ENCODE assay signal across 27 cellular contexts in the genomic region with DNA sequence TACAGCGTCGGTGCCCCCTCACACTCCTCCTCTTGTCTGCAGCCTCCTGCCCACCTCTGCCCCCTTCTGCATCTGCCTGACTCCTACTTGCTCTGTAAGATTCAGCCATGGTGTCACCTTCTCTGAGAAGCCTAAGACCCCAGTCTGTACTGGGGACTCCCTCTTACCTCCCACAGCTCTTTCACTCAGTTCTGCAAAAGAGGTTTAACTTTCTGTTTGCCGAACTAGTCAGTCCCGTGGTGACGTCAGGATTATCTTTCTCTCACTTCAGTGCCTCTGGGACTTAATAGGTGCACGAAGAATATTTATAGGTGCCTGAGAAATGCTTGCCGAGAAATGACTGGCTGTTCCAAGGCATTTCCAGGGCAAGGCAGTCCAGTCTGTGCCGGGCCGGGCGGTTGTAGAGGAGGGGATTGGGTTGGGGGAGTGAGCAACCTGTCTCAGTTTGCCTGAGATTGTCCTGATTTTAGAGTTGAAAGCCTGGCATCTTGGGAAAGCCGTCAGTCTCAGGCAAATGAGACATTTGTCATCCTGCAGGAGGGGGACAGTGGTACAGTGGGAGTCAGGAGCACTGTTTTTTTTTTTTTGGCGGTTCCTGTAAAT.
DNase-seq lines count a peak whose midpoint lies in the region; ATAC-seq and TF ChIP-seq lines count a peak whose summit lies in the region.
"Had no signal": no experiment of that assay in that cellular context is flagged by ENCODE, and none has a peak within 500 bp of the region (broad histone marks: within the 10 kb centered on the region; RNA-seq: fewer than 3 reads in every experiment).

No MANE protein-coding gene starts in this region.

- H3K36me3 ChIP-seq in GM23338 (ENCODE audit: insufficient read depth) (no peaks in the 10 kb centered on the region), lower lobe of right lung (no peaks in the 10 kb centered on the region), tibial artery (no peaks in the 10 kb centered on the region)
- H3K36me3 ChIP-seq: sigmoid colon had no signal

- H3K4me3 ChIP-seq in GM23338 (no peak overlapping the region), lower lobe of right lung (no peak overlapping the region), tibial artery (no peak overlapping the region)

- H3K27me3 Mint-ChIP-seq in GM23338 (ENCODE audit: insufficient read depth, low read depth, poor library complexity): peaks cover 13% of the 10 kb centered on the region

- TF ChIP-seq CTCF in GM23338 (conservative IDR thresholded peaks at IDR 0.05; ENCODE audit: low read depth in 2 of 2): no peak
- no peak for TF ChIP-seq CTCF in VCaP (conservative IDR thresholded peaks at IDR 0.05)
- no peak for TF ChIP-seq CTCF in lower lobe of right lung (IDR thresholded peaks at IDR 0.05)
- TF ChIP-seq CTCF in tibial artery (IDR thresholded peaks at IDR 0.05): no peak
- TF ChIP-seq CTCF in GM13977 (IDR thresholded peaks at IDR 0.05; ENCODE audit: extremely low read depth, insufficient read depth, missing control alignments): no peak

- no peaks in the 10 kb centered on the region for H3K9me3 ChIP-seq in lower lobe of right lung
- no peaks in the 10 kb centered on the region for H3K9me3 ChIP-seq in tibial artery
- H3K9me3 ChIP-seq: sigmoid colon had no signal

- no peak overlapping the region for H3K27ac ChIP-seq in GM23338 (ENCODE audit: low read depth)
- H3K27ac ChIP-seq in VCaP: peak overlapping the region; percentile 98
- H3K27ac ChIP-seq in lower lobe of right lung: peak overlapping the region; percentile 6
- peak overlapping the region; percentile 49 to 66 for H3K27ac ChIP-seq in tibial artery

- H3K36me3 Mint-ChIP-seq in GM23338 (ENCODE audit: low read depth): no peaks in the 10 kb centered on the region
- H3K36me3 Mint-ChIP-seq: activated CD8-positive, alpha-beta memory T cell treated with anti-CD3 and anti-CD28 coated beads, Interleukin-2, amount 10 ng/mL, durations not matched to agents 7 days and 5 days; immature natural killer cell; natural killer cell treated with Interleukin-12 subunit alpha and Interleukin-12 subunit beta and Interleukin-15 and Interleukin-18, amount 100 ng/mL, for 72 hours had no signal

- in situ Hi-C loops in GM13977 (cut with MboI; ENCODE audit: low pct_unique_long_range_greater_than_20kb, low sequenced_read_pairs, unreplicated experiment): no loop called here

- H3F3A ChIP-seq in GM23338 (replicated peaks; ENCODE audit: low read depth): no peaks in the 10 kb centered on the region

- intact Hi-C loops in lower lobe of right lung (cut with DNase I): no loop called here
- intact Hi-C loops in tibial artery (cut with DNase I; ENCODE audit: low total_unique reads): no loop called here

- no peak overlapping the region for H3K4me2 ChIP-seq in GM23338

- no peaks in the 10 kb centered on the region for H3K79me2 ChIP-seq in GM23338 (replicated peaks; ENCODE audit: insufficient read depth)
- H3K79me2 ChIP-seq: parathyroid adenoma had no signal

- H3K9me2 ChIP-seq in GM23338 (ENCODE audit: insufficient read depth): no peaks in the 10 kb centered on the region

- H2AFZ ChIP-seq in GM23338: no peak overlapping the region

- H3K4me1 Mint-ChIP-seq in GM23338: peaks cover 9% of the 10 kb centered on the region; the same call in 2 of the 3 replicates
- H3K4me1 Mint-ChIP-seq: activated CD8-positive, alpha-beta memory T cell treated with anti-CD3 and anti-CD28 coated beads, Interleukin-2, amount 10 ng/mL, durations not matched to agents 7 days and 5 days; immature natural killer cell had no signal

- H3K27ac Mint-ChIP-seq in GM23338: no peak overlapping the region
- H3K27ac Mint-ChIP-seq: activated CD8-positive, alpha-beta memory T cell treated with anti-CD3 and anti-CD28 coated beads, Interleukin-2, amount 10 ng/mL, durations not matched to agents 7 days and 5 days; activated naive CD4-positive, alpha-beta T cell treated with anti-CD3 and anti-CD28 coated beads for 36 hours; CD4-positive, alpha-beta T cell; immature natural killer cell; natural killer cell treated with Interleukin-12 subunit alpha and Interleukin-12 subunit beta and Interleukin-15 and Interleukin-18, amount 100 ng/mL, for 72 hours; stimulated activated naive CD8-positive, alpha-beta T cell treated with anti-CD3 and anti-CD28 coated beads, Interleukin-15, Interleukin-2, amounts not matched to agents 100 ng/mL and 50 ng/mL, for 24 hours had no signal

- H3K4me3 Mint-ChIP-seq in GM23338: no peak overlapping the region
- H3K4me3 Mint-ChIP-seq: activated CD8-positive, alpha-beta memory T cell treated with anti-CD3 and anti-CD28 coated beads, Interleukin-2, amount 10 ng/mL, durations not matched to agents 7 days and 5 days; activated naive CD4-positive, alpha-beta T cell treated with anti-CD3 and anti-CD28 coated beads for 36 hours; CD4-positive, alpha-beta T cell; immature natural killer cell; natural killer cell treated with Interleukin-12 subunit alpha and Interleukin-12 subunit beta and Interleukin-15 and Interleukin-18, amount 100 ng/mL, for 72 hours; stimulated activated naive CD8-positive, alpha-beta T cell treated with anti-CD3 and anti-CD28 coated beads, Interleukin-15, Interleukin-2, amounts not matched to agents 100 ng/mL and 50 ng/mL, for 24 hours had no signal

- H3K9me3 Mint-ChIP-seq in GM23338: no peaks in the 10 kb centered on the region; the same call in 2 of the 3 replicates
- H3K9me3 Mint-ChIP-seq: activated naive CD4-positive, alpha-beta T cell treated with anti-CD3 and anti-CD28 coated beads for 36 hours; CD4-positive, alpha-beta T cell; immature natural killer cell; natural killer cell treated with Interleukin-12 subunit alpha and Interleukin-12 subunit beta and Interleukin-15 and Interleukin-18, amount 100 ng/mL, for 72 hours; stimulated activated naive CD8-positive, alpha-beta T cell treated with anti-CD3 and anti-CD28 coated beads, Interleukin-15, Interleukin-2, amounts not matched to agents 100 ng/mL and 50 ng/mL, for 24 hours had no signal

- H4K20me1 ChIP-seq in GM23338 (replicated peaks; ENCODE audit: insufficient read depth): no peaks in the 10 kb centered on the region

- DNase-seq in GM23338 (ENCODE audit: low spot score): no peak
- DNase-seq in lower lobe of right lung: no peak
- no peak for DNase-seq in tibial artery
- no peak for DNase-seq in kidney glomerular epithelial cell (lab: John Stamatoyannopoulos, UW)
- DNase-seq in GM13977 (ENCODE audit: low spot score): no peak
- DNase-seq: activated CD4-positive, alpha-beta T cell treated with anti-CD3 and anti-CD28 coated beads, Interleukin-2, amount 50 U/mL, for 1 hour; activated CD8-positive, alpha-beta memory T cell treated with anti-CD3 and anti-CD28 coated beads, Interleukin-2, amount 10 ng/mL, durations not matched to agents 7 days and 5 days; activated naive CD4-positive, alpha-beta T cell treated with anti-CD3 and anti-CD28 coated beads for 36 hours; amniotic stem cell; CD4-positive, alpha-beta T cell; effector CD8-positive, alpha-beta T cell; EL; foreskin melanocyte; hippocampal formation; immature natural killer cell; NCI-H146; NCI-H2171; NCI-H526; sigmoid colon; stimulated activated CD4-positive, alpha-beta T cell treated with anti-CD3 and anti-CD28 coated beads, Interleukin-15, amount 100 ng/mL, for 24 hours had no signal

- H3K27me3 ChIP-seq in GM23338 (ENCODE audit: insufficient read depth): no peaks in the 10 kb centered on the region
- no peaks in the 10 kb centered on the region for H3K27me3 ChIP-seq in lower lobe of right lung (ENCODE audit: low read depth)
- H3K27me3 ChIP-seq in tibial artery: no peaks in the 10 kb centered on the region
- H3K27me3 ChIP-seq: sigmoid colon had no signal

- ATAC-seq in GM23338 (peak; percentile 21; the same call in 1 of the 3 replicates), lower lobe of right lung (no peak), GM21825 (IDR thresholded peaks at IDR 0.05; ENCODE audit: unreplicated experiment) (no peak)
- ATAC-seq: activated CD8-positive, alpha-beta memory T cell treated with anti-CD3 and anti-CD28 coated beads, Interleukin-2, amount 10 ng/mL, durations not matched to agents 7 days and 5 days; esophagus mucosa; HCT116 had no signal

- H3K4me1 ChIP-seq in GM23338 (ENCODE audit: insufficient read depth): no peaks in the 10 kb centered on the region; the same call in 1 of the 2 replicates
- peaks cover 42% of the 10 kb centered on the region for H3K4me1 ChIP-seq in lower lobe of right lung
- H3K4me1 ChIP-seq in tibial artery: peaks cover 0 to 30% (median 6%) of the 10 kb centered on the region in 4 donors

TF ChIP-seq in GM23338, 12 proteins besides CTCF, POLR2A, EP300 and RAD21 (continues in another document):
- TF ChIP-seq EZH2phosphoT487 (IDR thresholded peaks at IDR 0.05; ENCODE audit: unreplicated experiment): no peak
- TF ChIP-seq EZH2 (IDR thresholded peaks at IDR 0.05; ENCODE audit: low read depth, unreplicated experiment): no peak
- no peak for TF ChIP-seq NANOG (IDR thresholded peaks at IDR 0.05; ENCODE audit: borderline replicate concordance)
- TF ChIP-seq ZNF114 (CRISPR knock-in tag; IDR thresholded peaks at IDR 0.05): no peak
